Comparison of ENCODE assay signal across 1 cellular context in genomic region chr4:141307241-141307689, GRCh38.
TF ChIP-seq lines count a peak whose summit lies in the region.

No MANE protein-coding gene starts in this region.

TF ChIP-seq in GM12878, 131 proteins besides CTCF, POLR2A, EP300 and RAD21 (continued from another document):
- TF ChIP-seq SKIL (IDR thresholded peaks at IDR 0.05; ENCODE audit: low read depth, poor library complexity, severe bottlenecking), result peak; percentile 80
- TF ChIP-seq RELA (IDR thresholded peaks at IDR 0.05; ENCODE audit: borderline replicate concordance, partially characterized antibody), result peak; percentile 55
TF ChIP-seq in GM12878: peak in this region for 53.
